ENCODE assay signal across 8 cellular contexts in genomic region chr1:26771643-26772321, GRCh38. TPM values are rescaled to one million over a fixed set of nuclear protein-coding genes. Genes with fewer than 3 reads are reported as not detected.
DNase-seq lines count a peak whose midpoint lies in the region; ATAC-seq and TF ChIP-seq lines count a peak whose summit lies in the region.

No MANE protein-coding gene starts in this region.

- H3K56ac ChIP-seq in H9 (ENCODE audit: insufficient read length, low read depth, low read length), result no peak overlapping the region

- H3K23me2 ChIP-seq in H9 (ENCODE audit: insufficient read length, low read depth, low read length, poor library complexity, severe bottlenecking), result no peaks in the 10 kb centered on the region

- no peak overlapping the region for H4K5ac ChIP-seq in H9 (ENCODE audit: insufficient read length, low read depth, low read length)

- H3K27me3 ChIP-seq in H9 (ENCODE audit: insufficient read depth, low read length) (no peaks in the 10 kb centered on the region), trophoblast cell (ENCODE audit: insufficient read depth, low read length) (no peaks in the 10 kb centered on the region)

- no peak overlapping the region for H2BK15ac ChIP-seq in H9 (ENCODE audit: low read depth, low read length)

- H3K18ac ChIP-seq in H9 (ENCODE audit: insufficient read length, low read depth, low read length), result no peak overlapping the region
- no peak overlapping the region for H3K18ac ChIP-seq in trophoblast cell (ENCODE audit: low read length)

- H2BK120ac ChIP-seq in H9 (ENCODE audit: low read depth, low read length, poor library complexity, severe bottlenecking), result no peak overlapping the region
- H2BK120ac ChIP-seq in trophoblast cell (ENCODE audit: insufficient read depth, low read length, poor library complexity), result no peak overlapping the region

- H3K27ac ChIP-seq in H9 (ENCODE audit: insufficient read length, low read depth, low read length) (no peak overlapping the region), trophoblast cell (ENCODE audit: low read depth, low read length) (no peak overlapping the region)

- H4K20me1 ChIP-seq in H9 (ENCODE audit: control insufficient read depth, insufficient read depth, insufficient read length), result no peaks in the 10 kb centered on the region

- H3K4me3 ChIP-seq in AG10803 (ENCODE audit: low read length) (no peak overlapping the region), fibroblast of the aortic adventitia (ENCODE audit: low read depth, low read length) (no peak overlapping the region), trophoblast cell (ENCODE audit: low read depth, low read length) (no peak overlapping the region)

- H3K4ac ChIP-seq in H9 (ENCODE audit: low read depth, low read length), result no peak overlapping the region
- no peak overlapping the region for H3K4ac ChIP-seq in trophoblast cell (ENCODE audit: low read depth, low read length)

- no peak overlapping the region for H3K4me2 ChIP-seq in H9 (ENCODE audit: insufficient read depth, insufficient read length, low read length)
- no peak overlapping the region for H3K4me2 ChIP-seq in trophoblast cell (ENCODE audit: low read length)

- H2BK20ac ChIP-seq in H9 (ENCODE audit: low read depth, low read length, poor library complexity, severe bottlenecking), result no peak overlapping the region

- no peak for TF ChIP-seq CTCF in AG10803 (conservative IDR thresholded peaks at IDR 0.05; ENCODE audit: low read length)
- TF ChIP-seq CTCF in H9 (conservative IDR thresholded peaks at IDR 0.05), result no peak
- no peak for TF ChIP-seq CTCF in WTC11 (IDR thresholded peaks at IDR 0.05)
- no peak for TF ChIP-seq CTCF in fibroblast of the aortic adventitia (IDR thresholded peaks at IDR 0.05; ENCODE audit: insufficient read depth, low read length)

- H2BK5ac ChIP-seq in H9 (ENCODE audit: insufficient read length, low read length) (no peak overlapping the region), trophoblast cell (ENCODE audit: low read depth, low read length, poor library complexity) (no peak overlapping the region)

- H3K79me1 ChIP-seq in H9 (ENCODE audit: insufficient read depth, low read depth, low read length, poor library complexity, severe bottlenecking) (no peaks in the 10 kb centered on the region), trophoblast cell (ENCODE audit: low read length) (no peaks in the 10 kb centered on the region)

- peak overlapping the region in 2 of 3 experiments; percentile 47 to 73; a peak in 3 of 7 replicates for H3K27ac Mint-ChIP-seq in H9
- peak overlapping the region; percentile 76; the same call in 1 of the 2 replicates for H3K27ac Mint-ChIP-seq in WTC11

- H4K91ac ChIP-seq in H9 (ENCODE audit: insufficient read length, low read depth, low read length) (no peak overlapping the region), trophoblast cell (ENCODE audit: low read depth, low read length) (no peak overlapping the region)

- H3K9ac ChIP-seq in H9 (ENCODE audit: extremely low read depth, insufficient read length, low read length) (no peak overlapping the region), trophoblast cell (ENCODE audit: low read length) (no peak overlapping the region)

- H3K4me3 Mint-ChIP-seq in H9, result no peak overlapping the region; a peak in 1 of 5 replicates
- no peak overlapping the region for H3K4me3 Mint-ChIP-seq in WTC11

- CTCF ChIA-PET in WTC11 (lab: Charles Lee), result no interaction called here

- no peaks in the 10 kb centered on the region for H3K9me3 Mint-ChIP-seq in H9
- H3K9me3 Mint-ChIP-seq in WTC11, result no peaks in the 10 kb centered on the region

- no peak overlapping the region for H3K14ac ChIP-seq in H9 (ENCODE audit: insufficient read depth, low read length)
- no peak overlapping the region for H3K14ac ChIP-seq in trophoblast cell (ENCODE audit: low read length)

- H3K4me1 Mint-ChIP-seq in H9 (no peaks in the 10 kb centered on the region), WTC11 (no peaks in the 10 kb centered on the region)

- H2AK5ac ChIP-seq in H9 (ENCODE audit: insufficient read length, low read length) (no peak overlapping the region), trophoblast cell (ENCODE audit: low read length) (no peak overlapping the region)

- H3K9me3 ChIP-seq in H9 (ENCODE audit: control insufficient read depth, low read depth, low read length) (no peaks in the 10 kb centered on the region), trophoblast cell (ENCODE audit: insufficient read depth, low read depth, low read length) (no peaks in the 10 kb centered on the region)

- no peak overlapping the region for H4K12ac ChIP-seq in trophoblast cell (ENCODE audit: low read depth, low read length)

- no peak overlapping the region for H4K8ac ChIP-seq in H9 (replicated peaks; ENCODE audit: insufficient read length, low read depth, low read length)
- H4K8ac ChIP-seq in trophoblast cell (ENCODE audit: low read depth, low read length), result no peak overlapping the region

- no peak for ATAC-seq in WTC11

- H3K27me3 Mint-ChIP-seq in H9 (ENCODE audit: low read depth) (no peaks in the 10 kb centered on the region; the same call in 1 of the 2 replicates), WTC11 (ENCODE audit: low read depth) (no peaks in the 10 kb centered on the region)

- H2AFZ ChIP-seq in H9 (ENCODE audit: low read length) (no peak overlapping the region), trophoblast cell (ENCODE audit: insufficient read depth, low read length, poor library complexity) (no peak overlapping the region)

- peaks cover 51 to 85% of the 10 kb centered on the region in 2 experiments for H3K36me3 ChIP-seq in trophoblast cell (ENCODE audit: control insufficient read depth in 1 of 2, insufficient read depth in 2 of 2, low read length in 2 of 2)

- no peak overlapping the region for H2BK12ac ChIP-seq in H9 (ENCODE audit: insufficient read length, low read depth, low read length)
- no peak overlapping the region for H2BK12ac ChIP-seq in trophoblast cell (ENCODE audit: low read length)

- H3K4me1 ChIP-seq in H9 (ENCODE audit: insufficient read depth, low read length), result no peaks in the 10 kb centered on the region
- peaks cover 7 to 9% of the 10 kb centered on the region in 2 experiments for H3K4me1 ChIP-seq in trophoblast cell (ENCODE audit: control insufficient read depth in 1 of 2, insufficient read depth in 2 of 2, low read length in 2 of 2)

- H3K79me2 ChIP-seq in H9 (ENCODE audit: insufficient read depth, low read length) (no peaks in the 10 kb centered on the region), trophoblast cell (ENCODE audit: control insufficient read depth, insufficient read depth, low read length, poor library complexity) (no peaks in the 10 kb centered on the region)

- DNase-seq in AG10803 (ENCODE audit: low read depth) (peak; percentile 98), H9 (no peak), WTC11 (ENCODE audit: low spot score) (no peak), fibroblast of the aortic adventitia (ENCODE audit: low read depth) (peak; percentile 98), trophoblast cell (peak; percentile 77 to 82), NCI-H1092 treated with DMSO at 0.1 percent for 48 hours (lab: John Stamatoyannopoulos, UW) (no peak), NCI-H748 treated with DMSO at 0.1 percent for 48 hours (lab: John Stamatoyannopoulos, UW) (no peak), cerebellar cortex (ENCODE audit: low spot score) (no peak)

- no CpG with 5 or more reads among the region's 2 CpGs for WGBS in H9 (ENCODE audit: extremely low coverage, insufficient read length, low lambda C conversion rate)
- no CpG with 5 or more reads among the region's 2 CpGs for WGBS in trophoblast cell (ENCODE audit: extremely low coverage, insufficient coverage, insufficient read length)

- H3K36me3 Mint-ChIP-seq in H9 (ENCODE audit: insufficient read depth in 1 of 3, low read depth in 3 of 3), result peaks cover 81 to 99% (median 98%) of the 10 kb centered on the region in 3 experiments; a peak in 6 of 7 replicates
- H3K36me3 Mint-ChIP-seq in WTC11, result peaks cover 98% of the 10 kb centered on the region

- H3K23ac ChIP-seq in H9 (ENCODE audit: insufficient read length, low read depth, low read length), result no peak overlapping the region
- H3K23ac ChIP-seq in trophoblast cell (ENCODE audit: low read length), result no peak overlapping the region

- POLR2A ChIA-PET in WTC11 (lab: Charles Lee), result no interaction called here

- no peak overlapping the region for H3T11ph ChIP-seq in H9 (ENCODE audit: low read length)

TF ChIP-seq in WTC11, 78 proteins besides CTCF, POLR2A, EP300 and RAD21:
- peak; percentile 57; the same call in 1 of the 2 replicates for TF ChIP-seq GABPB1 (CRISPR knock-in tag; IDR thresholded peaks at IDR 0.05)
- no peak for TF ChIP-seq NR2C2 (CRISPR knock-in tag; IDR thresholded peaks at IDR 0.05)

RNA-seq across cellular contexts. Expression of gene PIGV, which starts 16.0 kb away (rescaled TPM):
- 7.0 and 7.5 TPM in 2 replicates for total RNA-seq in H9 (2021)
- total RNA-seq in WTC11 (2021), result 13.1 to 15.0 TPM (median 13.7 TPM) in 3 replicates
- total RNA-seq in fibroblast of the aortic adventitia (ENCODE audit: low replicate concordance), result 11.5 and 18.1 TPM in 2 replicates
- polyA plus RNA-seq in trophoblast cell (2013), result 6.1 and 6.5 TPM in 2 replicates

RNA-seq across cellular contexts. Expression of gene ZDHHC18, which starts 54.7 kb away (rescaled TPM):
- 33.1 and 38.9 TPM in 2 replicates for total RNA-seq in H9 (2021)
- total RNA-seq in WTC11 (2021), result 26.5 to 29.8 TPM (median 28.7 TPM) in 3 replicates
- total RNA-seq in fibroblast of the aortic adventitia (ENCODE audit: low replicate concordance), result 2.5 and 10.4 TPM in 2 replicates
- polyA plus RNA-seq in trophoblast cell (2013), result 33.2 and 34.4 TPM in 2 replicates

Comparison
In these comparisons a context has a peak if more than half of its experiments do, and no peak if none do; other contexts are left out.
1. DNase-seq: peak in AG10803 (single experiment), fibroblast of the aortic adventitia (single experiment) and trophoblast cell (2 of 2); none in H9 (single experiment), WTC11 (single experiment), NCI-H1092 treated with DMSO at 0.1 percent for 48 hours (single experiment), NCI-H748 treated with DMSO at 0.1 percent for 48 hours (single experiment) and cerebellar cortex (single experiment).